ENCODE assay signal across 21 cellular contexts in genomic region chr2:215372968-215373649, GRCh38.
"Had no signal": no experiment of that assay in that cellular context is flagged by ENCODE, and none has a peak within 500 bp of the region (broad histone marks: within the 10 kb centered on the region; RNA-seq: fewer than 3 reads in every experiment).

No MANE protein-coding gene starts in this region.

- H3K27ac Mint-ChIP-seq: dendritic cell treated with granulocyte-macrophage colony-stimulating factor and Interleukin-4, amounts not matched to agents 40 ng/mL and 50 ng/mL, for 4 days; naive thymus-derived CD8-positive, alpha-beta T cell; stimulated activated memory B cell treated with anti-CD40 and anti-IgM and Interleukin-4, amounts not matched to agents 10 μg/mL and 1 μg/mL and 100 μg/mL, for 72 hours; stimulated activated naive CD8-positive, alpha-beta T cell treated with anti-CD3 and anti-CD28 coated beads, Interleukin-15, Interleukin-2, amounts not matched to agents 100 ng/mL and 50 ng/mL, for 24 hours had no signal

- H3K4me1 Mint-ChIP-seq: naive thymus-derived CD8-positive, alpha-beta T cell; stimulated activated memory B cell treated with anti-CD40 and anti-IgM and Interleukin-4, amounts not matched to agents 10 μg/mL and 1 μg/mL and 100 μg/mL, for 72 hours had no signal

- DNase-seq: effector memory CD8-positive, alpha-beta T cell; foreskin melanocyte; head of caudate nucleus; kidney glomerular epithelial cell; mammary epithelial cell; mucosa of descending colon; naive thymus-derived CD8-positive, alpha-beta T cell; ovary; right cardiac atrium; spleen; stimulated activated CD4-positive, alpha-beta T cell treated with anti-CD3 and anti-CD28 coated beads, Interleukin-15, amount 100 ng/mL, for 24 hours; stimulated activated CD4-positive, alpha-beta T cell treated with anti-CD3 and anti-CD28 coated beads, Interleukin-1b, Interleukin-23, amount 100 ng/mL, for 48 hours; stimulated activated CD4-positive, alpha-beta T cell treated with anti-CD3 and anti-CD28 coated beads, Interleukin-4, amount 100 ng/mL, for 24 hours; testis had no signal

- H3K27me3 Mint-ChIP-seq: dendritic cell treated with granulocyte-macrophage colony-stimulating factor and Interleukin-4, amounts not matched to agents 40 ng/mL and 50 ng/mL, for 4 days; effector memory CD8-positive, alpha-beta T cell; naive thymus-derived CD8-positive, alpha-beta T cell; stimulated activated memory B cell treated with anti-CD40 and anti-IgM and Interleukin-4, amounts not matched to agents 10 μg/mL and 1 μg/mL and 100 μg/mL, for 72 hours; stimulated activated naive CD8-positive, alpha-beta T cell treated with anti-CD3 and anti-CD28 coated beads, Interleukin-15, Interleukin-2, amounts not matched to agents 100 ng/mL and 50 ng/mL, for 24 hours had no signal

- H3K4me1 ChIP-seq: spleen, testis, tibial nerve had no signal

- H3K4me3 ChIP-seq: hepatocyte, mucosa of descending colon, ovary, spleen, testis, tibial nerve had no signal

- FAIRE-seq: colon, islet of Langerhans had no signal

- H3K4me3 Mint-ChIP-seq: dendritic cell treated with granulocyte-macrophage colony-stimulating factor and Interleukin-4, amounts not matched to agents 40 ng/mL and 50 ng/mL, for 4 days; effector memory CD8-positive, alpha-beta T cell; naive thymus-derived CD8-positive, alpha-beta T cell; stimulated activated memory B cell treated with anti-CD40 and anti-IgM and Interleukin-4, amounts not matched to agents 10 μg/mL and 1 μg/mL and 100 μg/mL, for 72 hours; stimulated activated naive CD8-positive, alpha-beta T cell treated with anti-CD3 and anti-CD28 coated beads, Interleukin-15, Interleukin-2, amounts not matched to agents 100 ng/mL and 50 ng/mL, for 24 hours had no signal

- H3K9me3 ChIP-seq: mucosa of descending colon, ovary, spleen, testis, tibial nerve had no signal

- H3K4me2 ChIP-seq: hepatocyte had no signal

- H2AFZ ChIP-seq: hepatocyte had no signal

- H3K9me3 Mint-ChIP-seq: effector memory CD8-positive, alpha-beta T cell; naive thymus-derived CD8-positive, alpha-beta T cell; stimulated activated memory B cell treated with anti-CD40 and anti-IgM and Interleukin-4, amounts not matched to agents 10 μg/mL and 1 μg/mL and 100 μg/mL, for 72 hours; stimulated activated naive CD8-positive, alpha-beta T cell treated with anti-CD3 and anti-CD28 coated beads, Interleukin-15, Interleukin-2, amounts not matched to agents 100 ng/mL and 50 ng/mL, for 24 hours had no signal

- H3K27ac ChIP-seq: hepatocyte, ovary, spleen, testis, tibial nerve had no signal

- H3K79me2 ChIP-seq: hepatocyte had no signal

- H3K27me3 ChIP-seq: hepatocyte, ovary, spleen, testis, tibial nerve had no signal

- ATAC-seq: effector memory CD8-positive, alpha-beta T cell; mucosa of descending colon; naive thymus-derived CD8-positive, alpha-beta T cell; right cardiac atrium; stimulated activated memory B cell treated with anti-CD40 and anti-IgM and Interleukin-4, amounts not matched to agents 10 μg/mL and 1 μg/mL and 100 μg/mL, for 72 hours had no signal
